1 cellular context compared by ENCODE assay signal in the genomic region with DNA sequence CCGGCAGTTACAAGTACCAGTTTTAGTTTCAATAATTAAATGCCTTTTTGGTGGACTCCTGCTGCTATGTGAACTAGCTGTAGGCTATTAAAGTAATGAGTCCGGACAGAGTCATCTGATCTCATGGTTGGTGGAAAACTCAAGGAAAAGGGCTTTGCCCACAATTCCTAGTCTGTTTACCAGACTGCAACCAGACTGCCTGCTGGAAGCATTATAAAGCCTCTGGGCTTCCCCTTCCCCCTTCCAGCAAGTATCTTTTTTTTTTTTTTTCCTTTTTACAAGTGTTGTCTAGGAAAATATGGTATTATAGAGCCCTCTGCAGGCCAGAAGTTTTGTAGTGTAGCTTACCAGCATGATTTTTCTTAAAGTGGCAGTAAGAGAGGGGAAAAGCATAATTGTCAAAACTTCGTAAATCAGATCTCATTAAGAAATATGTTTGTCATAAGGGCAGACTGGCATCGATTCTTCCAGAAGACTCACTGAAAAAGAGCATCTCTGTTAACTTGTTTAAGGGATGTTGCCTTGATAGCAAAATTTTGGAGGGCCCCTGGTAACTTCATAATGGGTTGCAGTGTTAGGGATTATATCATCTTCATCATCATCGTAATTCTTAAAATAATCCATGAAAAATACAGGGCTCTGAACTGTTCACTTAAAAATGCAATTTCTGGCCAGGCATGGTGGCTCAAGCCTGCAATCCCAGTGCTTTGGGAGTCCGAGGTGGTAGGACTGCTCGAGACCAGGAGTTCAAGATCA.
TF ChIP-seq lines count a peak whose summit lies in the region.

No MANE protein-coding gene starts in this region.

TF ChIP-seq in HEK293, 187 proteins besides CTCF, POLR2A, EP300 and RAD21 (continued from another document and continues in another):
- TF ChIP-seq BCL6B (tag by site-specific recombination; IDR thresholded peaks at IDR 0.05) (no peak), ZNF140 (tag by site-specific recombination; IDR thresholded peaks at IDR 0.05) (no peak), INSM2 (tag by site-specific recombination; IDR thresholded peaks at IDR 0.05) (no peak), SCRT1 (tag by site-specific recombination; IDR thresholded peaks at IDR 0.05; ENCODE audit: borderline replicate concordance) (no peak), ZNF10 (tag by site-specific recombination; IDR thresholded peaks at IDR 0.05) (no peak), OSR2 (tag by site-specific recombination; IDR thresholded peaks at IDR 0.05) (peak; percentile 87), KLF8 (tag by site-specific recombination; IDR thresholded peaks at IDR 0.05) (peak; percentile 50), KLF16 (tag by site-specific recombination; IDR thresholded peaks at IDR 0.05) (no peak), GLIS2 (tag by site-specific recombination; IDR thresholded peaks at IDR 0.05) (no peak), ZNF530 (tag by site-specific recombination; IDR thresholded peaks at IDR 0.05; ENCODE audit: low read depth) (no peak), ZNF214 (tag by site-specific recombination; IDR thresholded peaks at IDR 0.05; ENCODE audit: borderline replicate concordance) (no peak), SALL2 (tag by site-specific recombination; IDR thresholded peaks at IDR 0.05; ENCODE audit: borderline replicate concordance) (no peak), ZNF2 (tag by site-specific recombination; IDR thresholded peaks at IDR 0.05) (peak; percentile 53; the same call in 1 of the 2 replicates), HOXD13 (CRISPR knock-in tag; IDR thresholded peaks at IDR 0.05; ENCODE audit: borderline replicate concordance) (0 out of 2 replicates have a peak, but pooled peaks have one; percentile 59), ZNF785 (tag by site-specific recombination; IDR thresholded peaks at IDR 0.05) (no peak), ZNF157 (tag by site-specific recombination; IDR thresholded peaks at IDR 0.05) (no peak), REPIN1 (tag by site-specific recombination; IDR thresholded peaks at IDR 0.05; ENCODE audit: low read depth) (no peak), GFI1B (tag by site-specific recombination; IDR thresholded peaks at IDR 0.05) (no peak), PBX3 (CRISPR knock-in tag; IDR thresholded peaks at IDR 0.05) (no peak), ZNF510 (tag by site-specific recombination; IDR thresholded peaks at IDR 0.05; ENCODE audit: insufficient replicate concordance) (no peak), ZNF416 (tag by site-specific recombination; IDR thresholded peaks at IDR 0.05) (no peak), KLF10 (tag by site-specific recombination; IDR thresholded peaks at IDR 0.05) (peak; percentile 54; the same call in 1 of the 2 replicates), ZBTB17 (tag by site-specific recombination; IDR thresholded peaks at IDR 0.05) (peak; percentile 63), ZNF501 (tag by site-specific recombination; IDR thresholded peaks at IDR 0.05) (no peak), ZNF24 (tag by site-specific recombination; IDR thresholded peaks at IDR 0.05) (peak; percentile 50; the same call in 1 of the 2 replicates), ZNF585B (tag by site-specific recombination; IDR thresholded peaks at IDR 0.05) (no peak), ZNF544 (tag by site-specific recombination; IDR thresholded peaks at IDR 0.05) (no peak), KLF9 (tag by site-specific recombination; IDR thresholded peaks at IDR 0.05; ENCODE audit: low read depth) (no peak), YY2 (tag by site-specific recombination; IDR thresholded peaks at IDR 0.05) (no peak), ZBTB20 (tag by site-specific recombination; IDR thresholded peaks at IDR 0.05) (no peak), ZNF76 (tag by site-specific recombination; IDR thresholded peaks at IDR 0.05; ENCODE audit: borderline replicate concordance, low read depth) (peak; percentile 76), ZNF792 (tag by site-specific recombination; IDR thresholded peaks at IDR 0.05) (no peak), ZBTB48 (tag by site-specific recombination; IDR thresholded peaks at IDR 0.05) (no peak), ZNF449 (tag by site-specific recombination; IDR thresholded peaks at IDR 0.05) (no peak), WT1 (tag by site-specific recombination; IDR thresholded peaks at IDR 0.05) (peak; percentile 22; the same call in 1 of the 2 replicates), GLIS1 (tag by site-specific recombination; IDR thresholded peaks at IDR 0.05) (no peak), YY1 (tag by site-specific recombination; IDR thresholded peaks at IDR 0.05) (no peak)
- TF ChIP-seq, protein P1, sequence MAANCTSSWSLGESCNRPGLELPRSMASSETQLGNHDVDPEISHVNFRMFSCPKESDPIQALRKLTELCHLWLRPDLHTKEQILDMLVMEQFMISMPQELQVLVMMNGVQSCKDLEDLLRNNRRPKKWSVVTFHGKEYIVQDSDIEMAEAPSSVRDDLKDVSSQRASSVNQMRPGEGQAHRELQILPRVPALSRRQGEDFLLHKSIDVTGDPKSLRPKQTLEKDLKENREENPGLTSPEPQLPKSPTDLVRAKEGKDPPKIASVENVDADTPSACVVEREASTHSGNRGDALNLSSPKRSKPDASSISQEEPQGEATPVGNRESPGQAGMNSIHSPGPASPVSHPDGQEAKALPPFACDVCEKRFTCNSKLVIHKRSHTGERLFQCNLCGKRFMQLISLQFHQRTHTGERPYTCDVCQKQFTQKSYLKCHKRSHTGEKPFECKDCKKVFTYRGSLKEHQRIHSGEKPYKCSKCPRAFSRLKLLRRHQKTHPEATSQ (tag by site-specific recombination; IDR thresholded peaks at IDR 0.05) = no peak
- TF ChIP-seq, protein P2, sequence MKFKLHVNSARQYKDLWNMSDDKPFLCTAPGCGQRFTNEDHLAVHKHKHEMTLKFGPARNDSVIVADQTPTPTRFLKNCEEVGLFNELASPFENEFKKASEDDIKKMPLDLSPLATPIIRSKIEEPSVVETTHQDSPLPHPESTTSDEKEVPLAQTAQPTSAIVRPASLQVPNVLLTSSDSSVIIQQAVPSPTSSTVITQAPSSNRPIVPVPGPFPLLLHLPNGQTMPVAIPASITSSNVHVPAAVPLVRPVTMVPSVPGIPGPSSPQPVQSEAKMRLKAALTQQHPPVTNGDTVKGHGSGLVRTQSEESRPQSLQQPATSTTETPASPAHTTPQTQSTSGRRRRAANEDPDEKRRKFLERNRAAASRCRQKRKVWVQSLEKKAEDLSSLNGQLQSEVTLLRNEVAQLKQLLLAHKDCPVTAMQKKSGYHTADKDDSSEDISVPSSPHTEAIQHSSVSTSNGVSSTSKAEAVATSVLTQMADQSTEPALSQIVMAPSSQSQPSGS (tag by site-specific recombination; IDR thresholded peaks at IDR 0.05; ENCODE audit: low read depth) = no peak
- TF ChIP-seq, protein P3, sequence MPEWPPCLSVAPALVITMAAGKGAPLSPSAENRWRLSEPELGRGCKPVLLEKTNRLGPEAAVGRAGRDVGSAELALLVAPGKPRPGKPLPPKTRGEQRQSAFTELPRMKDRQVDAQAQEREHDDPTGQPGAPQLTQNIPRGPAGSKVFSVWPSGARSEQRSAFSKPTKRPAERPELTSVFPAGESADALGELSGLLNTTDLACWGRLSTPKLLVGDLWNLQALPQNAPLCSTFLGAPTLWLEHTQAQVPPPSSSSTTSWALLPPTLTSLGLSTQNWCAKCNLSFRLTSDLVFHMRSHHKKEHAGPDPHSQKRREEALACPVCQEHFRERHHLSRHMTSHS (tag by site-specific recombination; IDR thresholded peaks at IDR 0.05) = no peak
- TF ChIP-seq, protein P4, sequence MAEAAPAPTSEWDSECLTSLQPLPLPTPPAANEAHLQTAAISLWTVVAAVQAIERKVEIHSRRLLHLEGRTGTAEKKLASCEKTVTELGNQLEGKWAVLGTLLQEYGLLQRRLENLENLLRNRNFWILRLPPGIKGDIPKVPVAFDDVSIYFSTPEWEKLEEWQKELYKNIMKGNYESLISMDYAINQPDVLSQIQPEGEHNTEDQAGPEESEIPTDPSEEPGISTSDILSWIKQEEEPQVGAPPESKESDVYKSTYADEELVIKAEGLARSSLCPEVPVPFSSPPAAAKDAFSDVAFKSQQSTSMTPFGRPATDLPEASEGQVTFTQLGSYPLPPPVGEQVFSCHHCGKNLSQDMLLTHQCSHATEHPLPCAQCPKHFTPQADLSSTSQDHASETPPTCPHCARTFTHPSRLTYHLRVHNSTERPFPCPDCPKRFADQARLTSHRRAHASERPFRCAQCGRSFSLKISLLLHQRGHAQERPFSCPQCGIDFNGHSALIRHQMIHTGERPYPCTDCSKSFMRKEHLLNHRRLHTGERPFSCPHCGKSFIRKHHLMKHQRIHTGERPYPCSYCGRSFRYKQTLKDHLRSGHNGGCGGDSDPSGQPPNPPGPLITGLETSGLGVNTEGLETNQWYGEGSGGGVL (tag by site-specific recombination; IDR thresholded peaks at IDR 0.05) = no peak
- TF ChIP-seq, protein P5, sequence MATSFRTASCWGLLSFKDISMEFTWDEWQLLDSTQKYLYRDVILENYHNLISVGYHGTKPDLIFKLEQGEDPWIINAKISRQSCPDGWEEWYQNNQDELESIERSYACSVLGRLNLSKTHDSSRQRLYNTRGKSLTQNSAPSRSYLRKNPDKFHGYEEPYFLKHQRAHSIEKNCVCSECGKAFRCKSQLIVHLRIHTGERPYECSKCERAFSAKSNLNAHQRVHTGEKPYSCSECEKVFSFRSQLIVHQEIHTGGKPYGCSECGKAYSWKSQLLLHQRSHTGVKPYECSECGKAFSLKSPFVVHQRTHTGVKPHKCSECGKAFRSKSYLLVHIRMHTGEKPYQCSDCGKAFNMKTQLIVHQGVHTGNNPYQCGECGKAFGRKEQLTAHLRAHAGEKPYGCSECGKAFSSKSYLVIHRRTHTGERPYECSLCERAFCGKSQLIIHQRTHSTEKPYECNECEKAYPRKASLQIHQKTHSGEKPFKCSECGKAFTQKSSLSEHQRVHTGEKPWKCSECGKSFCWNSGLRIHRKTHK (tag by site-specific recombination; IDR thresholded peaks at IDR 0.05) = no peak
- TF ChIP-seq, protein P6, sequence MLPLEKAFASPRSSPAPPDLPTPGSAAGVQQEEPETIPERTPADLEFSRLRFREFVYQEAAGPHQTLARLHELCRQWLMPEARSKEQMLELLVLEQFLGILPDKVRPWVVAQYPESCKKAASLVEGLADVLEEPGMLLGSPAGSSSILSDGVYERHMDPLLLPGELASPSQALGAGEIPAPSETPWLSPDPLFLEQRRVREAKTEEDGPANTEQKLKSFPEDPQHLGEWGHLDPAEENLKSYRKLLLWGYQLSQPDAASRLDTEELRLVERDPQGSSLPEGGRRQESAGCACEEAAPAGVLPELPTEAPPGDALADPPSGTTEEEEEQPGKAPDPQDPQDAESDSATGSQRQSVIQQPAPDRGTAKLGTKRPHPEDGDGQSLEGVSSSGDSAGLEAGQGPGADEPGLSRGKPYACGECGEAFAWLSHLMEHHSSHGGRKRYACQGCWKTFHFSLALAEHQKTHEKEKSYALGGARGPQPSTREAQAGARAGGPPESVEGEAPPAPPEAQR (tag by site-specific recombination; IDR thresholded peaks at IDR 0.05) = no peak
- TF ChIP-seq, protein P7, sequence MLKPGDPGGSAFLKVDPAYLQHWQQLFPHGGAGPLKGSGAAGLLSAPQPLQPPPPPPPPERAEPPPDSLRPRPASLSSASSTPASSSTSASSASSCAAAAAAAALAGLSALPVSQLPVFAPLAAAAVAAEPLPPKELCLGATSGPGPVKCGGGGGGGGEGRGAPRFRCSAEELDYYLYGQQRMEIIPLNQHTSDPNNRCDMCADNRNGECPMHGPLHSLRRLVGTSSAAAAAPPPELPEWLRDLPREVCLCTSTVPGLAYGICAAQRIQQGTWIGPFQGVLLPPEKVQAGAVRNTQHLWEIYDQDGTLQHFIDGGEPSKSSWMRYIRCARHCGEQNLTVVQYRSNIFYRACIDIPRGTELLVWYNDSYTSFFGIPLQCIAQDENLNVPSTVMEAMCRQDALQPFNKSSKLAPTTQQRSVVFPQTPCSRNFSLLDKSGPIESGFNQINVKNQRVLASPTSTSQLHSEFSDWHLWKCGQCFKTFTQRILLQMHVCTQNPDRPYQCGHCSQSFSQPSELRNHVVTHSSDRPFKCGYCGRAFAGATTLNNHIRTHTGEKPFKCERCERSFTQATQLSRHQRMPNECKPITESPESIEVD (tag by site-specific recombination; IDR thresholded peaks at IDR 0.05) = peak; percentile 99
